23 cellular contexts compared by ENCODE assay signal in genomic region chr17:246226-246625, GRCh38.
DNase-seq lines count a peak whose midpoint lies in the region; ATAC-seq and TF ChIP-seq lines count a peak whose summit lies in the region.
"Had no signal": no experiment of that assay in that cellular context is flagged by ENCODE, and none has a peak within 500 bp of the region (broad histone marks: within the 10 kb centered on the region; RNA-seq: fewer than 3 reads in every experiment).

No MANE protein-coding gene starts in this region.

- no peak overlapping the region for H3K27ac ChIP-seq in heart right ventricle
- no peak overlapping the region for H3K27ac ChIP-seq in lower lobe of right lung
- no peak overlapping the region for H3K27ac ChIP-seq in suprapubic skin
- H3K27ac ChIP-seq: HL-60, PC-9, RWPE1 had no signal

- H3K9me3 ChIP-seq in heart right ventricle, result no peaks in the 10 kb centered on the region
- H3K9me3 ChIP-seq in lower lobe of right lung, result no peaks in the 10 kb centered on the region
- no peaks in the 10 kb centered on the region for H3K9me3 ChIP-seq in suprapubic skin
- H3K9me3 ChIP-seq: MG63 had no signal

- POLR2A ChIA-PET in WTC11 (lab: Charles Lee), result no interaction called here

- peaks cover 0 to 3% (median 0%) of the 10 kb centered on the region in 7 donors for H3K27me3 ChIP-seq in heart right ventricle
- H3K27me3 ChIP-seq in lower lobe of right lung (ENCODE audit: low read depth), result no peaks in the 10 kb centered on the region
- H3K27me3 ChIP-seq in suprapubic skin, result no peaks in the 10 kb centered on the region
- H3K27me3 ChIP-seq: MG63 had no signal

- TF ChIP-seq POLR2A in suprapubic skin (IDR thresholded peaks at IDR 0.05), result no peak
- no peak for TF ChIP-seq POLR2A in erythroblast (IDR thresholded peaks at IDR 0.05; ENCODE audit: low read length)

- no peak for TF ChIP-seq CTCF in heart right ventricle (IDR thresholded peaks at IDR 0.05)
- TF ChIP-seq CTCF in WTC11 (IDR thresholded peaks at IDR 0.05), result no peak
- TF ChIP-seq CTCF in lower lobe of right lung (IDR thresholded peaks at IDR 0.05), result no peak
- TF ChIP-seq CTCF in suprapubic skin (IDR thresholded peaks at IDR 0.05), result no peak

- ATAC-seq in Right ventricle myocardium superior (ENCODE audit: poor library complexity) (no peak), heart right ventricle (no peak), WTC11 (no peak), lower lobe of right lung (no peak), HG02678 (IDR thresholded peaks at IDR 0.05; ENCODE audit: unreplicated experiment) (no peak)
- ATAC-seq: GM12878 had no signal

- WGBS in heart right ventricle, 2 donors, result 94 to 95% methylated on average over 14 of the region's 14 CpGs
- 93% methylated on average over 13 of the region's 14 CpGs for whole genome bisulfite sequencing in suprapubic skin

- no peak overlapping the region for H3K4me3 Mint-ChIP-seq in WTC11
- H3K4me3 Mint-ChIP-seq: CD4-positive, alpha-beta memory T cell; H9 had no signal

- peak; percentile 18 for DNase-seq in Right ventricle myocardium superior
- DNase-seq in heart right ventricle, result no peak
- DNase-seq in WTC11 (ENCODE audit: low spot score), result peak; percentile 4
- peak; percentile 17 for DNase-seq in lower lobe of right lung
- peak; percentile 31 to 47 for DNase-seq in suprapubic skin (ENCODE audit: low spot score in 2 of 2)
- no peak for DNase-seq in erythroblast (lab: John Stamatoyannopoulos, UW)
- no peak for DNase-seq in DMS53 (lab: John Stamatoyannopoulos, UW)
- DNase-seq: CD4-positive, alpha-beta memory T cell; DMS153; GF-D8; H9; IMR-90; MG63; NCI-H1048; NCI-H1436; NCI-H1930; NCI-H345; NCI-H524 treated with DMSO at 0.1 percent for 48 hours; PC-9 had no signal

- CTCF ChIA-PET in WTC11 (lab: Charles Lee), result no interaction called here

- H3K27me3 Mint-ChIP-seq in WTC11 (ENCODE audit: low read depth), result peaks cover 4% of the 10 kb centered on the region
- H3K27me3 Mint-ChIP-seq: CD4-positive, alpha-beta memory T cell had no signal

- TF ChIP-seq EP300 in suprapubic skin (IDR thresholded peaks at IDR 0.05), result no peak

- peaks cover 12% of the 10 kb centered on the region for H3K9me3 Mint-ChIP-seq in WTC11
- H3K9me3 Mint-ChIP-seq: CD4-positive, alpha-beta memory T cell had no signal

- no peak overlapping the region for H3K27ac Mint-ChIP-seq in WTC11
- H3K27ac Mint-ChIP-seq: CD4-positive, alpha-beta memory T cell; H9 had no signal

- no peaks in the 10 kb centered on the region for H3K4me1 ChIP-seq in heart right ventricle
- peaks cover 13% of the 10 kb centered on the region for H3K4me1 ChIP-seq in lower lobe of right lung
- H3K4me1 ChIP-seq in suprapubic skin, result no peaks in the 10 kb centered on the region

- intact Hi-C loops in Right ventricle myocardium superior (cut with DNase I) (no loop called here), heart right ventricle (cut with DNase I) (no loop called here), lower lobe of right lung (cut with DNase I) (no loop called here)

- H3K4me1 Mint-ChIP-seq in WTC11, result no peaks in the 10 kb centered on the region
- H3K4me1 Mint-ChIP-seq: H9 had no signal

- H3K36me3 ChIP-seq in heart right ventricle (peaks cover 0 to 8% (median 0%) of the 10 kb centered on the region in 9 donors), lower lobe of right lung (peaks cover 6% of the 10 kb centered on the region), suprapubic skin (no peaks in the 10 kb centered on the region)
- H3K36me3 ChIP-seq: MG63 had no signal

- no peaks in the 10 kb centered on the region for H3K36me3 Mint-ChIP-seq in WTC11
- H3K36me3 Mint-ChIP-seq: CD4-positive, alpha-beta memory T cell had no signal

- H3K4me3 ChIP-seq in heart right ventricle (no peak overlapping the region), lower lobe of right lung (no peak overlapping the region), suprapubic skin (no peak overlapping the region)
- H3K4me3 ChIP-seq: GM12878, MG63, PC-9 had no signal

TF ChIP-seq in WTC11, 78 proteins besides CTCF, POLR2A, EP300 and RAD21 (continues in another document):
- TF ChIP-seq ZNF671 (CRISPR knock-in tag; IDR thresholded peaks at IDR 0.05), result no peak
- TF ChIP-seq GTF2I (CRISPR knock-in tag; conservative IDR thresholded peaks at IDR 0.05), result no peak
- no peak for TF ChIP-seq JUN (CRISPR knock-in tag; IDR thresholded peaks at IDR 0.05)
- TF ChIP-seq, protein P1, sequence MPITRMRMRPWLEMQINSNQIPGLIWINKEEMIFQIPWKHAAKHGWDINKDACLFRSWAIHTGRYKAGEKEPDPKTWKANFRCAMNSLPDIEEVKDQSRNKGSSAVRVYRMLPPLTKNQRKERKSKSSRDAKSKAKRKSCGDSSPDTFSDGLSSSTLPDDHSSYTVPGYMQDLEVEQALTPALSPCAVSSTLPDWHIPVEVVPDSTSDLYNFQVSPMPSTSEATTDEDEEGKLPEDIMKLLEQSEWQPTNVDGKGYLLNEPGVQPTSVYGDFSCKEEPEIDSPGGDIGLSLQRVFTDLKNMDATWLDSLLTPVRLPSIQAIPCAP (CRISPR knock-in tag; IDR thresholded peaks at IDR 0.05), result no peak
- no peak for TF ChIP-seq TCF7 (CRISPR knock-in tag; IDR thresholded peaks at IDR 0.05; ENCODE audit: low read depth)
- no peak for TF ChIP-seq SMAD4 (CRISPR knock-in tag; IDR thresholded peaks at IDR 0.05)
- no peak for TF ChIP-seq HMGXB4 (CRISPR knock-in tag; IDR thresholded peaks at IDR 0.05)
- TF ChIP-seq KAT7 (CRISPR knock-in tag; IDR thresholded peaks at IDR 0.05; ENCODE audit: borderline replicate concordance), result no peak
- TF ChIP-seq NFYB (CRISPR knock-in tag; conservative IDR thresholded peaks at IDR 0.05; ENCODE audit: low read depth), result no peak
- TF ChIP-seq, protein P2, sequence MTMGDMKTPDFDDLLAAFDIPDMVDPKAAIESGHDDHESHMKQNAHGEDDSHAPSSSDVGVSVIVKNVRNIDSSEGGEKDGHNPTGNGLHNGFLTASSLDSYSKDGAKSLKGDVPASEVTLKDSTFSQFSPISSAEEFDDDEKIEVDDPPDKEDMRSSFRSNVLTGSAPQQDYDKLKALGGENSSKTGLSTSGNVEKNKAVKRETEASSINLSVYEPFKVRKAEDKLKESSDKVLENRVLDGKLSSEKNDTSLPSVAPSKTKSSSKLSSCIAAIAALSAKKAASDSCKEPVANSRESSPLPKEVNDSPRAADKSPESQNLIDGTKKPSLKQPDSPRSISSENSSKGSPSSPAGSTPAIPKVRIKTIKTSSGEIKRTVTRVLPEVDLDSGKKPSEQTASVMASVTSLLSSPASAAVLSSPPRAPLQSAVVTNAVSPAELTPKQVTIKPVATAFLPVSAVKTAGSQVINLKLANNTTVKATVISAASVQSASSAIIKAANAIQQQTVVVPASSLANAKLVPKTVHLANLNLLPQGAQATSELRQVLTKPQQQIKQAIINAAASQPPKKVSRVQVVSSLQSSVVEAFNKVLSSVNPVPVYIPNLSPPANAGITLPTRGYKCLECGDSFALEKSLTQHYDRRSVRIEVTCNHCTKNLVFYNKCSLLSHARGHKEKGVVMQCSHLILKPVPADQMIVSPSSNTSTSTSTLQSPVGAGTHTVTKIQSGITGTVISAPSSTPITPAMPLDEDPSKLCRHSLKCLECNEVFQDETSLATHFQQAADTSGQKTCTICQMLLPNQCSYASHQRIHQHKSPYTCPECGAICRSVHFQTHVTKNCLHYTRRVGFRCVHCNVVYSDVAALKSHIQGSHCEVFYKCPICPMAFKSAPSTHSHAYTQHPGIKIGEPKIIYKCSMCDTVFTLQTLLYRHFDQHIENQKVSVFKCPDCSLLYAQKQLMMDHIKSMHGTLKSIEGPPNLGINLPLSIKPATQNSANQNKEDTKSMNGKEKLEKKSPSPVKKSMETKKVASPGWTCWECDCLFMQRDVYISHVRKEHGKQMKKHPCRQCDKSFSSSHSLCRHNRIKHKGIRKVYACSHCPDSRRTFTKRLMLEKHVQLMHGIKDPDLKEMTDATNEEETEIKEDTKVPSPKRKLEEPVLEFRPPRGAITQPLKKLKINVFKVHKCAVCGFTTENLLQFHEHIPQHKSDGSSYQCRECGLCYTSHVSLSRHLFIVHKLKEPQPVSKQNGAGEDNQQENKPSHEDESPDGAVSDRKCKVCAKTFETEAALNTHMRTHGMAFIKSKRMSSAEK (CRISPR knock-in tag; IDR thresholded peaks at IDR 0.05; ENCODE audit: borderline replicate concordance), result no peak
- TF ChIP-seq USF2 (CRISPR knock-in tag; IDR thresholded peaks at IDR 0.05), result no peak
- TF ChIP-seq E2F4 (CRISPR knock-in tag; IDR thresholded peaks at IDR 0.05; ENCODE audit: borderline replicate concordance, low read depth), result no peak
- no peak for TF ChIP-seq NR3C1 (CRISPR knock-in tag; conservative IDR thresholded peaks at IDR 0.05; ENCODE audit: low read depth)
- TF ChIP-seq GRHL2 (CRISPR knock-in tag; IDR thresholded peaks at IDR 0.05; ENCODE audit: insufficient replicate concordance, severe bottlenecking), result no peak
- no peak for TF ChIP-seq EMX1 (CRISPR knock-in tag; IDR thresholded peaks at IDR 0.05)

Comparison
In these comparisons a context has a peak if more than half of its experiments do, and no peak if none do; other contexts are left out.
1. DNase-seq: peak in Right ventricle myocardium superior (single experiment), WTC11 (single experiment), lower lobe of right lung (single experiment) and suprapubic skin (2 of 2); none in heart right ventricle (0 of 2), erythroblast (0 of 2) and DMS53 (single experiment).